11 cellular contexts compared by ENCODE assay signal in the genomic region with DNA sequence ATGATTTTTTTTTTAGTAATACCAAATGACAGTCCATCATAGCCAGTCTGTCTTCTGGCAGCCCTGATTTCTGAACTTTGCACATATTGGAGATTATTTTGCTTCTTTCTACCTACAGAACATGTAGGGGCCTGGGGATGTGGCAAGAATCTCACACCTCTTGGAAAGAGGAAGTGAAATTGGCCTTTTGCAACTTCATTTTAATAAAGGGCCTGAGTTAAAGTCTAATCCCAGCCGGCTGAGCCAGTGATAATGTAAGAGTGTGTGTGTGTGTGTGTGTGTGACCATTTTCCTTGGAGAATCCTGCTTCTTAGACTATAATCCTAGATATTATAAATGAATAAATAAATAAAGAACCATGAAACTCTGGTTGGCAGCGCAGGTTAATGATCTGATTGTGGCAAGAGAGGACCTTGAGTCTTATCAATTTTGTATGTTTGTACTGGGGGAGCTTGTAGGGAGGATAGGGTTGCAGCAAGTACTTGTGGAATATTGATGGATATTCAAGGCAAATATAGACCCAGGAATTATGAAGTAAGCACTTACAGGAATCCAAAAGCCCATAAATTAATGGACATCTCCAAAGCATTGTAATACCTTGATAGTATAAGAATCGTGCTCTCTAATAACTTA.
DNase-seq lines count a peak whose midpoint lies in the region; ATAC-seq, FAIRE-seq and TF ChIP-seq lines count a peak whose summit lies in the region.
"Had no signal": no experiment of that assay in that cellular context is flagged by ENCODE, and none has a peak within 500 bp of the region (broad histone marks: within the 10 kb centered on the region; RNA-seq: fewer than 3 reads in every experiment).

No MANE protein-coding gene starts in this region.

- DNase-seq in K562 (ENCODE audit: extremely low read depth in 1 of 4, low spot score in 3 of 4) (peak in 1 of 4 experiments; percentile 11), kidney glomerular epithelial cell (lab: John Stamatoyannopoulos, UW) (no peak), NCI-H526 treated with DMSO at 0.1 percent for 48 hours (lab: John Stamatoyannopoulos, UW) (no peak), A673 (ENCODE audit: low spot score) (no peak), PC-3 (no peak)
- DNase-seq: activated CD4-positive, alpha-beta T cell treated with anti-CD3 and anti-CD28 coated beads, Interleukin-2, amount 10 ng/mL, durations not matched to agents 7 days and 5 days; stimulated activated CD4-positive, alpha-beta T cell treated with anti-CD3 and anti-CD28 coated beads, Interleukin-15, amount 100 ng/mL, for 24 hours had no signal

- no peaks in the 10 kb centered on the region for H3K9me2 ChIP-seq in PC-3 (replicated peaks; ENCODE audit: low read length)

- in situ Hi-C loops in K562 (cut with MboI), result no loop called here

- no peaks in the 10 kb centered on the region for H3K27me3 ChIP-seq in K562 (ENCODE audit: control insufficient read depth in 2 of 2, insufficient read depth in 2 of 2, low read length in 2 of 2)
- H3K27me3 ChIP-seq in A673 (replicated peaks; ENCODE audit: insufficient read depth, low read depth, low read length, poor library complexity), result no peaks in the 10 kb centered on the region
- no peaks in the 10 kb centered on the region for H3K27me3 ChIP-seq in PC-3 (ENCODE audit: low read length)

- no peak overlapping the region for H3K4me3 ChIP-seq in K562
- no peak overlapping the region for H3K4me3 ChIP-seq in A673 (ENCODE audit: low read depth, low read length, poor library complexity, severe bottlenecking)
- H3K4me3 ChIP-seq in PC-3 (ENCODE audit: low read length), result no peak overlapping the region

- peaks cover 0 to 7% of the 10 kb centered on the region in 2 experiments; a peak in 2 of 5 replicates for H3K4me1 ChIP-seq in K562 (replicated peaks in 1 of 2; ENCODE audit: control insufficient read depth in 2 of 2, insufficient read depth in 2 of 2, low read length in 2 of 2)
- peaks cover 7% of the 10 kb centered on the region for H3K4me1 ChIP-seq in A673 (ENCODE audit: insufficient read depth, low read length, poor library complexity, severe bottlenecking)
- H3K4me1 ChIP-seq in PC-3 (ENCODE audit: insufficient read depth, low read length), result peaks cover 1% of the 10 kb centered on the region; the same call in 1 of the 2 replicates

- no peaks in the 10 kb centered on the region for H3K9me1 ChIP-seq in K562 (ENCODE audit: control insufficient read depth, insufficient read depth, low read length)

- TF ChIP-seq RAD21 in K562 (CRISPR knock-in tag; conservative IDR thresholded peaks at IDR 0.05 in 1 of 2, IDR thresholded peaks at IDR 0.05 in 1 of 2), result no peak

- intact Hi-C loops in K562 (cut with micrococcal nuclease) (no loop called here), A673 (cut with micrococcal nuclease; ENCODE audit: unreplicated experiment) (loop anchor here (5.0 kb wide), 1 partner anchor 84 kb away; no protein-coding TSS in a partner anchor), PC-3 (cut with micrococcal nuclease) (no loop called here)

- WGBS in K562 (ENCODE audit: insufficient coverage, low coverage, missing lambda C conversion rate), result 33% methylated on average over 3 of the region's 3 CpGs

- TF ChIP-seq CTCF in K562 (IDR thresholded peaks at IDR 0.05 in 2 of 3, conservative IDR thresholded peaks at IDR 0.05 in 1 of 3; ENCODE audit: insufficient read depth in 2 of 3, low read depth in 1 of 3, low read length in 3 of 3) (no peak), A673 (conservative IDR thresholded peaks at IDR 0.05; ENCODE audit: low read depth, low read length) (no peak), PC-3 (conservative IDR thresholded peaks at IDR 0.05; ENCODE audit: low read depth, low read length) (no peak)

- H3K4me2 ChIP-seq in K562 (ENCODE audit: insufficient read depth, low read length), result no peak overlapping the region
- no peak overlapping the region for H3K4me2 ChIP-seq in PC-3 (ENCODE audit: low read length)

- POLR2A ChIA-PET in K562 (lab: Yijun Ruan, JAX), result interaction anchor here (0.6 kb wide), 1 partner anchor 80 kb away, joined by 3 read pairs; no protein-coding TSS in a partner anchor
- POLR2A ChIA-PET in A673 (lab: Charles Lee; ENCODE audit: low non-redundant PET), result no interaction called here
- POLR2A ChIA-PET in PC-3 (lab: Charles Lee; ENCODE audit: unreplicated experiment), result no interaction called here

- H3K36me3 ChIP-seq in K562 (ENCODE audit: control insufficient read depth, insufficient read depth, low read length) (no peaks in the 10 kb centered on the region), A673 (ENCODE audit: insufficient read depth, low read length, poor library complexity, severe bottlenecking) (no peaks in the 10 kb centered on the region), PC-3 (ENCODE audit: low read depth, low read length) (no peaks in the 10 kb centered on the region)

- H2AFZ ChIP-seq in K562 (ENCODE audit: low read depth, low read length) (no peak overlapping the region), PC-3 (ENCODE audit: low read length) (no peak overlapping the region)

- H4K20me1 ChIP-seq in K562 (replicated peaks; ENCODE audit: control insufficient read depth, insufficient read depth, low read length), result no peaks in the 10 kb centered on the region
- H4K20me1 ChIP-seq in PC-3 (ENCODE audit: low read length), result no peaks in the 10 kb centered on the region

- no peaks in the 10 kb centered on the region for H3K79me2 ChIP-seq in K562 (ENCODE audit: control insufficient read depth, insufficient read depth, low read length)
- H3K79me2 ChIP-seq in PC-3 (ENCODE audit: low read length), result no peaks in the 10 kb centered on the region

- no peaks in the 10 kb centered on the region for H3K9me3 ChIP-seq in K562 (replicated peaks; ENCODE audit: control insufficient read depth, insufficient read depth, low read depth, low read length)
- no peaks in the 10 kb centered on the region for H3K9me3 ChIP-seq in A673 (ENCODE audit: low read depth, low read length, poor library complexity, severe bottlenecking)
- H3K9me3 ChIP-seq in PC-3 (ENCODE audit: low read length), result no peaks in the 10 kb centered on the region

- no peak for TF ChIP-seq POLR2A in K562 (conservative IDR thresholded peaks at IDR 0.05)

- no peaks in the 10 kb centered on the region for H3F3A ChIP-seq in PC-3 (ENCODE audit: low read length, unreplicated experiment)

- H3K27ac ChIP-seq in K562 (ENCODE audit: extremely low read depth, low read depth, low read length) (no peak overlapping the region), A673 (ENCODE audit: low read depth, low read length, poor library complexity, severe bottlenecking) (no peak overlapping the region), PC-3 (ENCODE audit: low read length) (no peak overlapping the region)

- ATAC-seq in GM18499 (IDR thresholded peaks at IDR 0.05; ENCODE audit: insufficient read depth, unreplicated experiment), result peak; percentile 53
- peak; percentile 91 for ATAC-seq in GM21423 (IDR thresholded peaks at IDR 0.05; ENCODE audit: unreplicated experiment)
- peak; percentile 95 for ATAC-seq in HG03354 (IDR thresholded peaks at IDR 0.05; ENCODE audit: poor library complexity, severe bottlenecking, unreplicated experiment)
- no peak for ATAC-seq in K562
- no peak for ATAC-seq in PC-3

- TF ChIP-seq EP300 in K562 (IDR thresholded peaks at IDR 0.05; ENCODE audit: low read length), result no peak

- H3K9ac ChIP-seq in K562 (ENCODE audit: insufficient read depth in 1 of 2, low read depth in 2 of 2, low read length in 2 of 2), result no peak overlapping the region
- H3K9ac ChIP-seq in PC-3 (ENCODE audit: low read length), result no peak overlapping the region

- FAIRE-seq in K562 (lab: Jason Lieb, UNC), result no peak
- FAIRE-seq: keratinocyte had no signal

- CTCF ChIA-PET in K562 (lab: Yijun Ruan, JAX; ENCODE audit: low intra/inter-chr PET ratio), result no interaction called here
- CTCF ChIA-PET in A673 (lab: Charles Lee), result interaction anchor here (0.7 kb wide), 1 partner anchor 993 kb away, joined by 3 read pairs; no protein-coding TSS in a partner anchor
- CTCF ChIA-PET in PC-3 (lab: Charles Lee), result no interaction called here

- BruUV-seq in K562 (replicated peaks; lab: Mats Ljungman, UMichigan) (no TSS peak), A673 (replicated peaks; lab: Mats Ljungman, UMichigan) (no TSS peak), PC-3 (replicated peaks; lab: Mats Ljungman, UMichigan) (no TSS peak)

TF ChIP-seq in K562, 482 proteins besides CTCF, POLR2A, EP300 and RAD21 (continues in another document):
- TF ChIP-seq FOXA1 (IDR thresholded peaks at IDR 0.05; ENCODE audit: borderline replicate concordance) (no peak), ZNF76 (CRISPR knock-in tag; IDR thresholded peaks at IDR 0.05; ENCODE audit: borderline replicate concordance) (no peak), SMARCE1 (IDR thresholded peaks at IDR 0.05) (peak; percentile 45; the same call in 1 of the 2 replicates), CHD4 (IDR thresholded peaks at IDR 0.05; ENCODE audit: insufficient read depth, insufficient replicate concordance, low read depth, low read length, poor library complexity, severe bottlenecking) (no peak)
- TF ChIP-seq, protein P1, sequence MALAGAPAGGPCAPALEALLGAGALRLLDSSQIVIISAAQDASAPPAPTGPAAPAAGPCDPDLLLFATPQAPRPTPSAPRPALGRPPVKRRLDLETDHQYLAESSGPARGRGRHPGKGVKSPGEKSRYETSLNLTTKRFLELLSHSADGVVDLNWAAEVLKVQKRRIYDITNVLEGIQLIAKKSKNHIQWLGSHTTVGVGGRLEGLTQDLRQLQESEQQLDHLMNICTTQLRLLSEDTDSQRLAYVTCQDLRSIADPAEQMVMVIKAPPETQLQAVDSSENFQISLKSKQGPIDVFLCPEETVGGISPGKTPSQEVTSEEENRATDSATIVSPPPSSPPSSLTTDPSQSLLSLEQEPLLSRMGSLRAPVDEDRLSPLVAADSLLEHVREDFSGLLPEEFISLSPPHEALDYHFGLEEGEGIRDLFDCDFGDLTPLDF (CRISPR knock-in tag; IDR thresholded peaks at IDR 0.05), result no peak
- TF ChIP-seq, protein P2, sequence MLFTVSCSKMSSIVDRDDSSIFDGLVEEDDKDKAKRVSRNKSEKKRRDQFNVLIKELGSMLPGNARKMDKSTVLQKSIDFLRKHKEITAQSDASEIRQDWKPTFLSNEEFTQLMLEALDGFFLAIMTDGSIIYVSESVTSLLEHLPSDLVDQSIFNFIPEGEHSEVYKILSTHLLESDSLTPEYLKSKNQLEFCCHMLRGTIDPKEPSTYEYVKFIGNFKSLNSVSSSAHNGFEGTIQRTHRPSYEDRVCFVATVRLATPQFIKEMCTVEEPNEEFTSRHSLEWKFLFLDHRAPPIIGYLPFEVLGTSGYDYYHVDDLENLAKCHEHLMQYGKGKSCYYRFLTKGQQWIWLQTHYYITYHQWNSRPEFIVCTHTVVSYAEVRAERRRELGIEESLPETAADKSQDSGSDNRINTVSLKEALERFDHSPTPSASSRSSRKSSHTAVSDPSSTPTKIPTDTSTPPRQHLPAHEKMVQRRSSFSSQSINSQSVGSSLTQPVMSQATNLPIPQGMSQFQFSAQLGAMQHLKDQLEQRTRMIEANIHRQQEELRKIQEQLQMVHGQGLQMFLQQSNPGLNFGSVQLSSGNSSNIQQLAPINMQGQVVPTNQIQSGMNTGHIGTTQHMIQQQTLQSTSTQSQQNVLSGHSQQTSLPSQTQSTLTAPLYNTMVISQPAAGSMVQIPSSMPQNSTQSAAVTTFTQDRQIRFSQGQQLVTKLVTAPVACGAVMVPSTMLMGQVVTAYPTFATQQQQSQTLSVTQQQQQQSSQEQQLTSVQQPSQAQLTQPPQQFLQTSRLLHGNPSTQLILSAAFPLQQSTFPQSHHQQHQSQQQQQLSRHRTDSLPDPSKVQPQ (CRISPR knock-in tag; IDR thresholded peaks at IDR 0.05; ENCODE audit: borderline replicate concordance), result no peak

Comparison
In these comparisons a context has a peak if more than half of its experiments do, and no peak if none do; other contexts are left out.
1. ATAC-seq: peak in GM18499 (single experiment), GM21423 (single experiment) and HG03354 (single experiment); none in K562 (single experiment) and PC-3 (single experiment).